16 cellular contexts compared by ENCODE assay signal in the genomic region with DNA sequence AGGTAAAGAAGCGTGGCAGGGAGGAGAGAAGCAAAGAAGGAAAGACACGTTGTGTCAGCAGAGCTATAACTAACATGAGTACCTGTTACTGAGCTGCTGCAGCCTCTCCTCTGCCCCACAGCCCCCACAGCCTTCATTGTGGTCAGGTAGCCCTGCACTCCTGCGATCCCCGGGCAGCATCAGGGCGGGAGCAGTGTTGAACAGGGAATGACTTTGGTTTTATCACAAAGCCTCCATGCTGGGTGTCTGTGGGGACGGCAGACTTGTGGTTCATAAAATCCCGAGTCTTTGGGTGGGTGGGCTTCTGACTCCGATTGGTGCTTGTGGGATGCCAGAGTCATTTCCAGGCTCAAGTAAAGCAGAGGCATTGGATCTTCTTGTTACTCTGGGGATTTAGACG. TPM values are rescaled to one million over a fixed set of nuclear protein-coding genes. Genes with fewer than 3 reads are reported as not detected.
A peak's percentile ranks its signal among the peaks of the same experiment; 100 is the strongest.
DNase-seq lines count a peak whose midpoint lies in the region; ATAC-seq and TF ChIP-seq lines count a peak whose summit lies in the region.
"Had no signal": no experiment of that assay in that cellular context is flagged by ENCODE, and none has a peak within 500 bp of the region (broad histone marks: within the 10 kb centered on the region; RNA-seq: fewer than 3 reads in every experiment).

No MANE protein-coding gene starts in this region.

- intact Hi-C loops in natural killer cell (cut with micrococcal nuclease) (no loop called here), spleen (cut with DNase I; ENCODE audit: low total_unique reads) (no loop called here)

- peaks cover 15% of the 10 kb centered on the region for H3K27me3 ChIP-seq in endodermal cell (ENCODE audit: control insufficient read depth, insufficient read depth, low read length, poor library complexity, severe bottlenecking)
- H3K27me3 ChIP-seq in spleen (replicated peaks in 1 of 7), result peaks cover 0 to 43% (median 5%) of the 10 kb centered on the region in 7 donors
- H3K27me3 ChIP-seq: BLaER1 had no signal

- TF ChIP-seq CTCF in natural killer cell (IDR thresholded peaks at IDR 0.05) (no peak), endodermal cell (conservative IDR thresholded peaks at IDR 0.05) (no peak), spleen (IDR thresholded peaks at IDR 0.05 in 8 of 11, conservative IDR thresholded peaks at IDR 0.05 in 3 of 11) (no peak)

- H3K36me3 ChIP-seq in endodermal cell (ENCODE audit: control insufficient read depth, insufficient read depth, low read length), result no peaks in the 10 kb centered on the region
- no peaks in the 10 kb centered on the region for H3K36me3 ChIP-seq in spleen
- H3K36me3 ChIP-seq: BLaER1 had no signal

- H3K4me1 ChIP-seq in endodermal cell (ENCODE audit: control insufficient read depth, insufficient read depth, low read length), result no peaks in the 10 kb centered on the region
- H3K4me1 ChIP-seq in spleen, result no peaks in the 10 kb centered on the region

- H3K27ac ChIP-seq in endodermal cell (ENCODE audit: low read depth, low read length), result no peak overlapping the region
- no peak overlapping the region for H3K27ac ChIP-seq in spleen
- H3K27ac ChIP-seq: BLaER1 had no signal

- peaks cover 21 to 22% of the 10 kb centered on the region in 2 donors for H3K27me3 Mint-ChIP-seq in natural killer cell treated with Interleukin-12 subunit alpha and Interleukin-12 subunit beta and Interleukin-15 and Interleukin-18, amount 100 ng/mL, for 72 hours
- H3K27me3 Mint-ChIP-seq in natural killer cell (ENCODE audit: low read depth in 2 of 2), result peaks cover 18 to 36% of the 10 kb centered on the region in 2 donors
- peaks cover 33% of the 10 kb centered on the region for H3K27me3 Mint-ChIP-seq in endodermal cell (ENCODE audit: insufficient read depth)

- WGBS in endodermal cell (ENCODE audit: insufficient coverage in 1 of 2, insufficient read length in 1 of 2), 2 experiments, result 79 to 85% methylated on average over 5 to 9 of the region's 9 CpGs
- 70 to 82% (median 75%) methylated on average over 9 of the region's 9 CpGs for WGBS in spleen, 5 donors

- DNase-seq in natural killer cell treated with Interleukin-12 subunit alpha and Interleukin-12 subunit beta and Interleukin-15 and Interleukin-18, amount 100 ng/mL, for 72 hours (ENCODE audit: low spot score), result peak; percentile 48
- no peak for DNase-seq in natural killer cell
- peak; percentile 27 for DNase-seq in endodermal cell
- peak; percentile 68 for DNase-seq in mesenteric fat pad (ENCODE audit: low spot score)
- DNase-seq in spleen, result peak; percentile 41
- DNase-seq in midbrain (lab: John Stamatoyannopoulos, UW), result no peak
- DNase-seq in middle frontal gyrus (ENCODE audit: extremely low spot score, low spot score), result no peak
- DNase-seq: 8988T; CD4-positive, alpha-beta memory T cell; DMS153; DMS79; GDM1; HCEC 1CT had no signal

- H3K9ac ChIP-seq in endodermal cell (ENCODE audit: extremely low read depth, low read length, poor library complexity, severe bottlenecking), result no peak overlapping the region
- H3K9ac ChIP-seq: BLaER1 had no signal

- H3K9me3 ChIP-seq in endodermal cell (ENCODE audit: control insufficient read depth, low read length) (no peaks in the 10 kb centered on the region), spleen (no peaks in the 10 kb centered on the region)
- H3K9me3 ChIP-seq: BLaER1 had no signal

- H3K36me3 Mint-ChIP-seq in natural killer cell treated with Interleukin-12 subunit alpha and Interleukin-12 subunit beta and Interleukin-15 and Interleukin-18, amount 100 ng/mL, for 72 hours, result no peaks in the 10 kb centered on the region
- H3K36me3 Mint-ChIP-seq in natural killer cell (no peaks in the 10 kb centered on the region), endodermal cell (ENCODE audit: low read depth) (no peaks in the 10 kb centered on the region)
- H3K36me3 Mint-ChIP-seq: CD14-positive monocyte; CD4-positive, alpha-beta memory T cell had no signal

- H3K4me3 ChIP-seq in endodermal cell (ENCODE audit: low read length) (no peak overlapping the region), spleen (no peak overlapping the region)
- H3K4me3 ChIP-seq: BLaER1 had no signal

- H3K9me3 Mint-ChIP-seq in natural killer cell treated with Interleukin-12 subunit alpha and Interleukin-12 subunit beta and Interleukin-15 and Interleukin-18, amount 100 ng/mL, for 72 hours, result no peaks in the 10 kb centered on the region
- H3K9me3 Mint-ChIP-seq in natural killer cell, result no peaks in the 10 kb centered on the region
- H3K9me3 Mint-ChIP-seq in endodermal cell, result no peaks in the 10 kb centered on the region
- H3K9me3 Mint-ChIP-seq: CD14-positive monocyte; CD4-positive, alpha-beta memory T cell had no signal

- H3K27ac Mint-ChIP-seq in natural killer cell treated with Interleukin-12 subunit alpha and Interleukin-12 subunit beta and Interleukin-15 and Interleukin-18, amount 100 ng/mL, for 72 hours, result no peak overlapping the region
- H3K27ac Mint-ChIP-seq in natural killer cell (no peak overlapping the region), endodermal cell (no peak overlapping the region)
- H3K27ac Mint-ChIP-seq: CD4-positive, alpha-beta memory T cell had no signal

- H3K4me1 Mint-ChIP-seq in natural killer cell treated with Interleukin-12 subunit alpha and Interleukin-12 subunit beta and Interleukin-15 and Interleukin-18, amount 100 ng/mL, for 72 hours (ENCODE audit: low read depth in 2 of 2), result no peaks in the 10 kb centered on the region
- H3K4me1 Mint-ChIP-seq in natural killer cell, result no peaks in the 10 kb centered on the region
- peaks cover under 1% of the 10 kb centered on the region for H3K4me1 Mint-ChIP-seq in endodermal cell

- no peak for TF ChIP-seq POLR2A in spleen (IDR thresholded peaks at IDR 0.05)

- no peak for ATAC-seq in natural killer cell treated with Interleukin-12 subunit alpha and Interleukin-12 subunit beta and Interleukin-15 and Interleukin-18, amount 100 ng/mL, for 72 hours
- ATAC-seq in natural killer cell, result no peak
- no peak for ATAC-seq in GM18858 (IDR thresholded peaks at IDR 0.05; ENCODE audit: unreplicated experiment)

- no peak overlapping the region for H3K4me3 Mint-ChIP-seq in natural killer cell treated with Interleukin-12 subunit alpha and Interleukin-12 subunit beta and Interleukin-15 and Interleukin-18, amount 100 ng/mL, for 72 hours
- H3K4me3 Mint-ChIP-seq in natural killer cell (no peak overlapping the region), endodermal cell (no peak overlapping the region)
- H3K4me3 Mint-ChIP-seq: CD4-positive, alpha-beta memory T cell had no signal

RNA-seq across cellular contexts. Expression of gene PRKAG2, which starts 14.8 kb away (rescaled TPM):
- 10 to 100 TPM; 19.9 to 22.6 TPM for total RNA-seq in natural killer cell treated with Interleukin-12 subunit alpha and Interleukin-12 subunit beta and Interleukin-15 and Interleukin-18, amount 100 ng/mL, for 72 hours
- total RNA-seq in natural killer cell (10 to 100 TPM; 42.6 to 66.5 (median 64.4) TPM), endodermal cell (10 to 100 TPM; 17.2 to 20.7 TPM), mesenteric fat pad (61.2 TPM), spleen (10 to 100 TPM; 25.6 to 50.9 (median 41.3) TPM)
- polyA plus RNA-seq in endodermal cell (2013, experiment 1 of 2), result 13.3 TPM
- polyA plus RNA-seq in endodermal cell (2013, experiment 2 of 2), result 15.2 TPM
- polyA plus RNA-seq in spleen, result 10 to 100 TPM; 15.8 to 31.4 (median 18.3) TPM

Comparison
In these comparisons a context has a peak if more than half of its experiments do, and no peak if none do; other contexts are left out.
1. DNase-seq: peak in natural killer cell treated with Interleukin-12 subunit alpha and Interleukin-12 subunit beta and Interleukin-15 and Interleukin-18, amount 100 ng/mL, for 72 hours (single experiment), endodermal cell (single experiment), mesenteric fat pad (single experiment) and spleen (single experiment); none in natural killer cell (single experiment), midbrain (single experiment) and middle frontal gyrus (single experiment).